Comparison of ENCODE assay signal across 20 cellular contexts in the genomic region with DNA sequence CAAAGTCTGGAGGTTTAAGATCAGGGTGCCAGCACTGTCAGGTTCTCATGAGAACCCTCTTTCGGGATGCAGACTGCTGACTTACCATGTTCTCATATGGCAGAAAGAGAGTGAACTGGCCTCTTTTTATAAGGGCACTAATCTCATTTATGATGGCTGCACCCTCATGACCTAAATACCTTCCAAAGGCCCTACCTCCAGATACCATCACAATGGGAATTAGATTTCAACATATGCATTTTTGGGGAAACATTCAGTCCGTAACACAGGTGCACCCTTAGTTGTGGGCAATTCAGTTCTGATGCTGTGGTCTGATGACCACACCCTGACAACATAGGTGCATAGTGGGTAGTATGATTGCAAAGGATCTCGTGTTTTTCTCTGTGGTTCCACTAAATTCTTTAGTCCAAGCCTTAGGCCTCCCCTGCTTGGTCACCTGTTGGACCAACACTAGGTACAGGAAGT. TPM values are rescaled to one million over a fixed set of nuclear protein-coding genes. Genes with fewer than 3 reads are reported as not detected.
A peak's percentile ranks its signal among the peaks of the same experiment; 100 is the strongest.
DNase-seq lines count a peak whose midpoint lies in the region; ATAC-seq, FAIRE-seq and TF ChIP-seq lines count a peak whose summit lies in the region.
"Had no signal": no experiment of that assay in that cellular context is flagged by ENCODE, and none has a peak within 500 bp of the region (broad histone marks: within the 10 kb centered on the region; RNA-seq: fewer than 3 reads in every experiment).

No MANE protein-coding gene starts in this region.

- CTCF ChIA-PET in A549 (lab: Yijun Ruan, JAX) = interaction anchor here (1.2 kb wide), 1 partner anchor 23 kb away, joined by 3 read pairs; no protein-coding TSS in a partner anchor

- DNase-seq in A549 (ENCODE audit: low read depth in 1 of 2, low spot score in 1 of 2) (no peak), left lobe of liver (ENCODE audit: low spot score) (peak; percentile 11), SJCRH30 (no peak), NOMO-1 (lab: John Stamatoyannopoulos, UW; ENCODE audit: unreplicated experiment in 2 of 2) (no peak), lower leg skin (ENCODE audit: low spot score in 2 of 2) (no peak), NCI-H226 (no peak)
- DNase-seq: AML-193, DMS79 treated with DMSO at 0.1 percent for 48 hours, NCI-H187, NCI-H2227 treated with DMSO at 0.1 percent for 48 hours, NCI-H524, NCI-H82, PC-9, SIG-M5 had no signal

- TF ChIP-seq EP300 in A549 (IDR thresholded peaks at IDR 0.05) = no peak

- intact Hi-C loops in lower leg skin (cut with DNase I; ENCODE audit: low total_unique reads) = no loop called here

- POLR2A ChIA-PET in A549 (lab: Yijun Ruan, JAX) = no interaction called here

- TF ChIP-seq POLR2A in A549 (IDR thresholded peaks at IDR 0.05; ENCODE audit: low read length) = no peak
- no peak for TF ChIP-seq POLR2A in lower leg skin (IDR thresholded peaks at IDR 0.05)

- no peak overlapping the region for H3K27ac ChIP-seq in A549
- H3K27ac ChIP-seq in C4-2B = peak overlapping the region; percentile 23; the same call in 1 of the 2 replicates
- peak overlapping the region; percentile 89 for H3K27ac ChIP-seq in VCaP
- H3K27ac ChIP-seq in SJCRH30 = no peak overlapping the region
- H3K27ac ChIP-seq: PC-9, RWPE1 had no signal

- 0 out of 3 replicates have a peak, but pooled peaks cover 3% of the 10 kb centered on the region for H3K9me3 ChIP-seq in A549
- H3K9me3 ChIP-seq in SJCRH30 (replicated peaks) = no peaks in the 10 kb centered on the region

- no peak overlapping the region for H3K4me2 ChIP-seq in A549
- H3K4me2 ChIP-seq: GM23338, PC-9 had no signal

- H3K4me1 ChIP-seq in A549 (no peaks in the 10 kb centered on the region), SJCRH30 (no peaks in the 10 kb centered on the region)

- H3K27me3 ChIP-seq in SJCRH30 = no peaks in the 10 kb centered on the region

- ATAC-seq in A549 (0 out of 6 replicates have a peak, but pooled peaks of 1 of the 2 experiments have one; percentile 14), left lobe of liver (no peak)
- ATAC-seq: GM23338, HCT116, K562 had no signal

- WGBS in A549 (ENCODE audit: missing lambda C conversion rate) = 72% methylated on average over 3 of the region's 3 CpGs
- WGBS in lower leg skin, 2 donors = 91 to 95% methylated on average over 3 of the region's 3 CpGs

- no peaks in the 10 kb centered on the region for H3K36me3 ChIP-seq in SJCRH30

- TF ChIP-seq CTCF in A549 (IDR thresholded peaks at IDR 0.05) = no peak
- TF ChIP-seq CTCF in C4-2B (conservative IDR thresholded peaks at IDR 0.05) = no peak
- TF ChIP-seq CTCF in VCaP (conservative IDR thresholded peaks at IDR 0.05) = no peak
- no peak for TF ChIP-seq CTCF in lower leg skin (IDR thresholded peaks at IDR 0.05)

- no peak overlapping the region for H3K4me3 ChIP-seq in A549
- H3K4me3 ChIP-seq in SJCRH30 = no peak overlapping the region
- H3K4me3 ChIP-seq in lower leg skin (ENCODE audit: low read depth, poor library complexity, severe bottlenecking) = no peak overlapping the region
- H3K4me3 ChIP-seq: GM23338, K562, PC-9 had no signal

- peak; percentile 81 for FAIRE-seq in A549 (lab: Jason Lieb, UNC)
- FAIRE-seq: K562 had no signal

- TF ChIP-seq RAD21 in A549 (conservative IDR thresholded peaks at IDR 0.05 in 1 of 2, IDR thresholded peaks at IDR 0.05 in 1 of 2) = no peak

TF ChIP-seq in A549, 52 proteins besides CTCF, POLR2A, EP300 and RAD21:
- TF ChIP-seq, protein P1, sequence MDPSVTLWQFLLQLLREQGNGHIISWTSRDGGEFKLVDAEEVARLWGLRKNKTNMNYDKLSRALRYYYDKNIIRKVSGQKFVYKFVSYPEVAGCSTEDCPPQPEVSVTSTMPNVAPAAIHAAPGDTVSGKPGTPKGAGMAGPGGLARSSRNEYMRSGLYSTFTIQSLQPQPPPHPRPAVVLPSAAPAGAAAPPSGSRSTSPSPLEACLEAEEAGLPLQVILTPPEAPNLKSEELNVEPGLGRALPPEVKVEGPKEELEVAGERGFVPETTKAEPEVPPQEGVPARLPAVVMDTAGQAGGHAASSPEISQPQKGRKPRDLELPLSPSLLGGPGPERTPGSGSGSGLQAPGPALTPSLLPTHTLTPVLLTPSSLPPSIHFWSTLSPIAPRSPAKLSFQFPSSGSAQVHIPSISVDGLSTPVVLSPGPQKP (IDR thresholded peaks at IDR 0.05; ENCODE audit: low read depth, low read length) = no peak
- TF ChIP-seq CBX2 (IDR thresholded peaks at IDR 0.05; ENCODE audit: borderline replicate concordance, low read depth) (no peak), HDAC2 (IDR thresholded peaks at IDR 0.05) (no peak), POLR2AphosphoS2 (conservative IDR thresholded peaks at IDR 0.05; ENCODE audit: low read length) (no peak), NR3C1 (IDR thresholded peaks at IDR 0.05) (no peak), ZSCAN20 (CRISPR knock-in tag; IDR thresholded peaks at IDR 0.05) (no peak), RNF2 (IDR thresholded peaks at IDR 0.05; ENCODE audit: borderline replicate concordance, low read depth) (no peak), RCOR1 (IDR thresholded peaks at IDR 0.05; ENCODE audit: low read depth, low read length) (no peak), FOXS1 (CRISPR knock-in tag; IDR thresholded peaks at IDR 0.05) (no peak)
- TF ChIP-seq, protein P2, sequence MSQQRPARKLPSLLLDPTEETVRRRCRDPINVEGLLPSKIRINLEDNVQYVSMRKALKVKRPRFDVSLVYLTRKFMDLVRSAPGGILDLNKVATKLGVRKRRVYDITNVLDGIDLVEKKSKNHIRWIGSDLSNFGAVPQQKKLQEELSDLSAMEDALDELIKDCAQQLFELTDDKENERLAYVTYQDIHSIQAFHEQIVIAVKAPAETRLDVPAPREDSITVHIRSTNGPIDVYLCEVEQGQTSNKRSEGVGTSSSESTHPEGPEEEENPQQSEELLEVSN (IDR thresholded peaks at IDR 0.05; ENCODE audit: borderline replicate concordance, low read depth) = no peak

RNA-seq across cellular contexts. Expression of gene GARRE1, which starts 33.4 kb away (rescaled TPM):
- polyA plus RNA-seq in A549 (2011; rRNA removed) (19.4 and 20.0 TPM in 2 replicates), A549 (2017; fragmentation: RNase III; extraction: RNeasy Plus Mini Kit Qiagen cat#74134 plus additional on column Dnase treatment) (9.0 to 9.6 TPM (median 9.1 TPM) in 3 replicates)
- 10.9 and 13.3 TPM in 2 replicates for polyA plus RNA-seq in A549 (2012; cell fraction: cytosol; rRNA removed)
- 15.7 and 23.1 TPM in 2 replicates for polyA plus RNA-seq in A549 (2012; cell fraction: nucleus; rRNA removed)
- polyA minus RNA-seq in A549 (2011; rRNA and poly(A)+ RNA removed) = 21.1 and 21.2 TPM in 2 replicates
- total RNA-seq in left lobe of liver (9.2 TPM), lower leg skin (10 to 100 TPM; 27.6 to 36.6 (median 31.7) TPM)
- 15.8 and 17.5 TPM in 2 replicates for total RNA-seq in SJCRH30 (2014; rRNA removed; shearing (Covaris generic))

Comparison
In these comparisons a context has a peak if more than half of its experiments do, and no peak if none do; other contexts are left out.
1. H3K27ac ChIP-seq: peak in C4-2B (single experiment) and VCaP (single experiment); none in A549 (0 of 2) and SJCRH30 (single experiment).